Comparison of ENCODE assay signal across 13 cellular contexts in genomic region chr1:225942574-225942973, GRCh38. TPM values are rescaled to one million over a fixed set of nuclear protein-coding genes. Genes with fewer than 3 reads are reported as not detected.
A peak's percentile ranks its signal among the peaks of the same experiment; 100 is the strongest.
DNase-seq lines count a peak whose midpoint lies in the region; ATAC-seq and TF ChIP-seq lines count a peak whose summit lies in the region.
"Had no signal": no experiment of that assay in that cellular context is flagged by ENCODE, and none has a peak within 500 bp of the region (broad histone marks: within the 10 kb centered on the region; RNA-seq: fewer than 3 reads in every experiment).

No MANE protein-coding gene starts in this region.

- peaks cover 2% of the 10 kb centered on the region for H3K79me2 ChIP-seq in trophoblast cell (ENCODE audit: control insufficient read depth, insufficient read depth, low read length, poor library complexity)

- H3K27me3 ChIP-seq in right atrium auricular region (no peaks in the 10 kb centered on the region), H7 (ENCODE audit: control insufficient read depth, insufficient read depth, low read length) (no peaks in the 10 kb centered on the region), trophoblast cell (ENCODE audit: insufficient read depth, low read length) (no peaks in the 10 kb centered on the region), Caco-2 (replicated peaks; ENCODE audit: control insufficient read depth, insufficient read depth, low read length) (no peaks in the 10 kb centered on the region)
- H3K27me3 ChIP-seq: thyroid gland had no signal

- no peak overlapping the region for H2BK120ac ChIP-seq in trophoblast cell (ENCODE audit: insufficient read depth, low read length, poor library complexity)

- H3K23ac ChIP-seq in trophoblast cell (ENCODE audit: low read length): no peak overlapping the region

- no peak overlapping the region for H3K4ac ChIP-seq in trophoblast cell (ENCODE audit: low read depth, low read length)

- peaks cover 4% of the 10 kb centered on the region for H3K4me1 Mint-ChIP-seq in Caco-2 (ENCODE audit: low read depth, unreplicated experiment)

- H3K4me3 Mint-ChIP-seq in Caco-2 (ENCODE audit: unreplicated experiment): no peak overlapping the region
- H3K4me3 Mint-ChIP-seq: mesothelial cell of epicardium had no signal

- H2AK5ac ChIP-seq in trophoblast cell (ENCODE audit: low read length): no peak overlapping the region

- H3K4me3 ChIP-seq in right atrium auricular region (no peak overlapping the region), H7 (ENCODE audit: insufficient read depth, low read depth, low read length) (no peak overlapping the region), trophoblast cell (ENCODE audit: low read depth, low read length) (no peak overlapping the region), Caco-2 (ENCODE audit: low read depth, low read length) (no peak overlapping the region)
- H3K4me3 ChIP-seq: thyroid gland had no signal

- no peaks in the 10 kb centered on the region for H3K9me3 Mint-ChIP-seq in Caco-2 (ENCODE audit: unreplicated experiment)
- H3K9me3 Mint-ChIP-seq: mesothelial cell of epicardium had no signal

- H3K27ac ChIP-seq in right atrium auricular region (no peak overlapping the region), trophoblast cell (ENCODE audit: low read depth, low read length) (no peak overlapping the region)
- H3K27ac ChIP-seq: thyroid gland had no signal

- H2BK12ac ChIP-seq in trophoblast cell (ENCODE audit: low read length): no peak overlapping the region

- DNase-seq in left ventricle myocardium superior (no peak), right atrium auricular region (ENCODE audit: low spot score) (no peak), H7 (peak; percentile 28), trophoblast cell (no peak), GF-D8 (lab: John Stamatoyannopoulos, UW) (no peak), Caco-2 (no peak), cerebellar cortex (ENCODE audit: low spot score) (no peak)
- DNase-seq: activated CD4-positive, alpha-beta T cell treated with anti-CD3 and anti-CD28 coated beads, Interleukin-2, amount 50 U/mL, for 1 hour; anterior cingulate cortex; Right ventricle myocardium superior had no signal

- CTCF ChIA-PET in Caco-2 (lab: Charles Lee): no interaction called here

- H3K4me1 ChIP-seq in right atrium auricular region (peaks cover 0 to 15% of the 10 kb centered on the region in 2 donors), trophoblast cell (ENCODE audit: control insufficient read depth in 1 of 2, insufficient read depth in 2 of 2, low read length in 2 of 2) (peaks cover 3 to 15% of the 10 kb centered on the region in 2 experiments), Caco-2 (no peaks in the 10 kb centered on the region)

- no CpG with 5 or more reads among the region's 7 CpGs for WGBS in trophoblast cell (ENCODE audit: extremely low coverage, insufficient coverage, insufficient read length)

- H3K27ac Mint-ChIP-seq in Caco-2 (ENCODE audit: unreplicated experiment): no peak overlapping the region
- H3K27ac Mint-ChIP-seq: mesothelial cell of epicardium had no signal

- no peak overlapping the region for H3K14ac ChIP-seq in trophoblast cell (ENCODE audit: low read length)

- H3K79me1 ChIP-seq in trophoblast cell (ENCODE audit: low read length): no peaks in the 10 kb centered on the region

- BruUV-seq in Caco-2 (replicated peaks; lab: Mats Ljungman, UMichigan): no TSS peak

- no peak overlapping the region for H4K12ac ChIP-seq in trophoblast cell (ENCODE audit: low read depth, low read length)

- no peak overlapping the region for H2BK5ac ChIP-seq in trophoblast cell (ENCODE audit: low read depth, low read length, poor library complexity)

- TF ChIP-seq CTCF in right atrium auricular region (IDR thresholded peaks at IDR 0.05) (no peak), Caco-2 (IDR thresholded peaks at IDR 0.05; ENCODE audit: insufficient read depth in 1 of 2, low read depth in 1 of 2, low read length in 1 of 2, severe bottlenecking in 1 of 2, unreplicated experiment in 1 of 2) (no peak)

- POLR2A ChIA-PET in Caco-2 (lab: Charles Lee): no interaction called here

- H4K91ac ChIP-seq in trophoblast cell (ENCODE audit: low read depth, low read length): no peak overlapping the region

- peak; percentile 13 for ATAC-seq in left ventricle myocardium superior
- ATAC-seq in HG03521 (IDR thresholded peaks at IDR 0.05; ENCODE audit: unreplicated experiment): peak; percentile 68

- no peak overlapping the region for H4K8ac ChIP-seq in trophoblast cell (ENCODE audit: low read depth, low read length)

- no peaks in the 10 kb centered on the region for H3K36me3 ChIP-seq in right atrium auricular region
- H3K36me3 ChIP-seq in H7 (replicated peaks; ENCODE audit: control insufficient read depth, insufficient read depth, low read length): 0 out of 2 replicates have a peak, but pooled peaks cover 2% of the 10 kb centered on the region
- no peaks in the 10 kb centered on the region for H3K36me3 ChIP-seq in trophoblast cell (ENCODE audit: control insufficient read depth in 1 of 2, insufficient read depth in 2 of 2, low read length in 2 of 2)
- H3K36me3 ChIP-seq in Caco-2 (ENCODE audit: control insufficient read depth, insufficient read depth, low read length): no peaks in the 10 kb centered on the region
- H3K36me3 ChIP-seq: thyroid gland had no signal

- no peak overlapping the region for H2AFZ ChIP-seq in trophoblast cell (ENCODE audit: insufficient read depth, low read length, poor library complexity)

- H3K4me2 ChIP-seq in trophoblast cell (ENCODE audit: low read length): no peak overlapping the region

- no peak overlapping the region for H3K9ac ChIP-seq in trophoblast cell (ENCODE audit: low read length)

- H3K9me3 ChIP-seq in right atrium auricular region (no peaks in the 10 kb centered on the region), trophoblast cell (ENCODE audit: insufficient read depth, low read depth, low read length) (no peaks in the 10 kb centered on the region), Caco-2 (no peaks in the 10 kb centered on the region)
- H3K9me3 ChIP-seq: thyroid gland had no signal

- no peaks in the 10 kb centered on the region for H3K36me3 Mint-ChIP-seq in Caco-2 (ENCODE audit: insufficient read depth, unreplicated experiment)
- H3K36me3 Mint-ChIP-seq: mesothelial cell of epicardium had no signal

- intact Hi-C loops in left ventricle myocardium superior (cut with micrococcal nuclease): no loop called here
- intact Hi-C loops in Caco-2 (cut with micrococcal nuclease; ENCODE audit: unreplicated experiment): no loop called here

- no peak overlapping the region for H3K18ac ChIP-seq in trophoblast cell (ENCODE audit: low read length)

- H3K27me3 Mint-ChIP-seq in Caco-2 (ENCODE audit: insufficient read depth, unreplicated experiment): no peaks in the 10 kb centered on the region

RNA-seq across cellular contexts. Expression of gene LEFTY2, which starts 1.6 kb away (rescaled TPM):
- total RNA-seq in left ventricle myocardium superior: 0.47 TPM
- total RNA-seq in right atrium auricular region: under 1 TPM; 0.70 to 0.90 TPM
- 971 and 2,272 TPM in 2 replicates for total RNA-seq in H7 (2014; rRNA removed; shearing (Covaris generic))
- 4.2 and 4.7 TPM in 2 replicates for polyA plus RNA-seq in trophoblast cell (2013)
- not detected in 2 replicates for total RNA-seq in Caco-2 (2022)

RNA-seq across cellular contexts. Expression of gene PYCR2, which starts 18.5 kb away (rescaled TPM):
- total RNA-seq in left ventricle myocardium superior: 62.3 TPM
- 10 to 100 TPM; 50.3 to 57.3 TPM for total RNA-seq in right atrium auricular region
- total RNA-seq in H7 (2014; rRNA removed; shearing (Covaris generic)): 308 and 356 TPM in 2 replicates
- polyA plus RNA-seq in trophoblast cell (2013): 26.5 and 28.3 TPM in 2 replicates
- 69.7 and 73.7 TPM in 2 replicates for total RNA-seq in Caco-2 (2022)

RNA-seq across cellular contexts. Expression of gene LEFTY1, which starts 53.6 kb away (rescaled TPM):
- total RNA-seq in left ventricle myocardium superior: not detected
- under 1 TPM in 1 of 2 donors, not detected in 1; 0.35 TPM for total RNA-seq in right atrium auricular region
- 2,746 and 3,860 TPM in 2 replicates for total RNA-seq in H7 (2014; rRNA removed; shearing (Covaris generic))
- polyA plus RNA-seq in trophoblast cell (2013): 0.18 and 0.22 TPM in 2 replicates
- not detected in 2 replicates for total RNA-seq in Caco-2 (2022)

RNA-seq across cellular contexts. Expression of gene SDE2, which starts 56.6 kb away (rescaled TPM):
- total RNA-seq in left ventricle myocardium superior: 10.7 TPM
- 10 to 100 TPM; 15.5 to 16.3 TPM for total RNA-seq in right atrium auricular region
- 34.4 and 38.4 TPM in 2 replicates for total RNA-seq in H7 (2014; rRNA removed; shearing (Covaris generic))
- polyA plus RNA-seq in trophoblast cell (2013): 12.6 and 13.1 TPM in 2 replicates
- total RNA-seq in Caco-2 (2022): 16.6 and 18.6 TPM in 2 replicates

Comparison
In these comparisons a context has a peak if more than half of its experiments do, and no peak if none do; other contexts are left out.
1. RNA of gene LEFTY2, which starts 1.6 kb away (total RNA-seq): 971 to 2,272 TPM in H7; 0.70 to 0.90 TPM in right atrium auricular region, 0.47 TPM in left ventricle myocardium superior (single experiment) and not detected in Caco-2; every median in the first group is over 100 times any median in the second.
2. RNA of gene LEFTY1, which starts 53.6 kb away (total RNA-seq): 2,746 to 3,860 TPM in H7; 0.35 TPM in right atrium auricular region, not detected in left ventricle myocardium superior (single experiment) and not detected in Caco-2; every median in the first group is over 1,000 times any median in the second.